Comparison of ENCODE assay signal across 34 cellular contexts in genomic region chr3:126337980-126338651, GRCh38. TPM values are rescaled to one million over a fixed set of nuclear protein-coding genes. Genes with fewer than 3 reads are reported as not detected.
A peak's percentile ranks its signal among the peaks of the same experiment; 100 is the strongest.
DNase-seq lines count a peak whose midpoint lies in the region; ATAC-seq, FAIRE-seq and TF ChIP-seq lines count a peak whose summit lies in the region.
"Had no signal": no experiment of that assay in that cellular context is flagged by ENCODE, and none has a peak within 500 bp of the region (broad histone marks: within the 10 kb centered on the region; RNA-seq: fewer than 3 reads in every experiment).

No MANE protein-coding gene starts in this region.

- H3K36me3 ChIP-seq in right lobe of liver (no peaks in the 10 kb centered on the region), HepG2 (replicated peaks in 1 of 2; ENCODE audit: control insufficient read depth in 1 of 2, insufficient read depth in 2 of 2, low read length in 2 of 2) (no peaks in the 10 kb centered on the region)
- H3K36me3 ChIP-seq: BLaER1 treated with 17β-estradiol and CSF1 and Interleukin-3, amounts not matched to agents 10 nM and 100 nM; right atrium auricular region; thyroid gland had no signal

- no peaks in the 10 kb centered on the region for H4K20me1 ChIP-seq in HepG2 (ENCODE audit: insufficient read depth, low read length)
- H4K20me1 ChIP-seq: BLaER1 treated with 17β-estradiol and CSF1 and Interleukin-3, amounts not matched to agents 10 nM and 100 nM had no signal

- TF ChIP-seq RAD21 in HepG2 (CRISPR knock-in tag; IDR thresholded peaks at IDR 0.05), result no peak

- H3K9me3 Mint-ChIP-seq in osteocyte (ENCODE audit: unreplicated experiment), result no peaks in the 10 kb centered on the region
- H3K9me3 Mint-ChIP-seq: effector memory CD8-positive, alpha-beta T cell; T-cell; WTC11 had no signal

- no peak for TF ChIP-seq EP300 in HepG2 (IDR thresholded peaks at IDR 0.05; ENCODE audit: low read depth in 2 of 2, low read length in 2 of 2)
- TF ChIP-seq EP300 in HepG2 (CRISPR knock-in tag; IDR thresholded peaks at IDR 0.05; ENCODE audit: borderline replicate concordance), result no peak

- BruUV-seq in HepG2 (replicated peaks; lab: Mats Ljungman, UMichigan), result no TSS peak

- H3K4me1 ChIP-seq in right lobe of liver, result peaks cover 0 to 28% (median 12%) of the 10 kb centered on the region in 4 donors
- peaks cover 38% of the 10 kb centered on the region for H3K4me1 ChIP-seq in HepG2 (ENCODE audit: insufficient read depth, low read length)
- H3K4me1 ChIP-seq: parathyroid adenoma, thyroid gland had no signal

- H3K36me3 Mint-ChIP-seq in osteocyte (ENCODE audit: unreplicated experiment), result no peaks in the 10 kb centered on the region
- H3K36me3 Mint-ChIP-seq: activated naive CD8-positive, alpha-beta T cell; naive thymus-derived CD8-positive, alpha-beta T cell; T-cell; WTC11 had no signal

- no peak for FAIRE-seq in HepG2 (lab: Jason Lieb, UNC)
- FAIRE-seq: GM12878, islet of Langerhans had no signal

- WGBS in right lobe of liver (ENCODE audit: insufficient coverage, low coverage, low lambda C conversion rate, missing lambda C conversion rate), result 83% methylated on average over 6 of the region's 11 CpGs
- WGBS in HepG2 (ENCODE audit: low lambda C conversion rate), result 63% methylated on average over 8 of the region's 11 CpGs

- intact Hi-C loops in right lobe of liver (cut with DNase I), result no loop called here
- intact Hi-C loops in HepG2 (cut with micrococcal nuclease; ENCODE audit: unreplicated experiment), result no loop called here

- H3K4me1 Mint-ChIP-seq in osteocyte (ENCODE audit: unreplicated experiment), result no peaks in the 10 kb centered on the region
- H3K4me1 Mint-ChIP-seq: T-cell had no signal

- no peak overlapping the region for H2AFZ ChIP-seq in HepG2 (ENCODE audit: low read length)
- H2AFZ ChIP-seq: parathyroid adenoma had no signal

- CTCF ChIA-PET in HepG2 (lab: Yijun Ruan, JAX; ENCODE audit: low intra/inter-chr PET ratio, low total read pairs), result no interaction called here

- no peak overlapping the region for H3K4me3 Mint-ChIP-seq in osteocyte (ENCODE audit: unreplicated experiment)
- H3K4me3 Mint-ChIP-seq: activated naive CD8-positive, alpha-beta T cell; effector memory CD8-positive, alpha-beta T cell; naive thymus-derived CD8-positive, alpha-beta T cell; T-cell; WTC11 had no signal

- TF ChIP-seq POLR2A in right lobe of liver (IDR thresholded peaks at IDR 0.05) (no peak), HepG2 (IDR thresholded peaks at IDR 0.05; ENCODE audit: insufficient read depth in 1 of 2, low read depth in 2 of 2, low read length in 2 of 2) (no peak)

- TF ChIP-seq CTCF in right lobe of liver (IDR thresholded peaks at IDR 0.05) (no peak), HepG2 (CRISPR knock-in tag; IDR thresholded peaks at IDR 0.05) (no peak), osteocyte (IDR thresholded peaks at IDR 0.05) (no peak)

- H3K27ac Mint-ChIP-seq in osteocyte (ENCODE audit: unreplicated experiment), result no peak overlapping the region
- H3K27ac Mint-ChIP-seq: activated naive CD8-positive, alpha-beta T cell; effector memory CD8-positive, alpha-beta T cell; naive thymus-derived CD8-positive, alpha-beta T cell; T-cell; WTC11 had no signal

- H3K79me2 ChIP-seq in HepG2 (ENCODE audit: insufficient read depth, low read length), result no peaks in the 10 kb centered on the region
- H3K79me2 ChIP-seq: parathyroid adenoma had no signal

- no peak overlapping the region for H3K9ac ChIP-seq in HepG2 (ENCODE audit: insufficient read depth, low read depth, low read length)
- H3K9ac ChIP-seq: BLaER1 treated with 17β-estradiol and CSF1 and Interleukin-3, amounts not matched to agents 10 nM and 100 nM; parathyroid adenoma had no signal

- H3K4me3 ChIP-seq in right lobe of liver (no peak overlapping the region), HepG2 (replicated peaks in 1 of 3; ENCODE audit: insufficient read depth in 1 of 3, low read depth in 2 of 3, low read length in 3 of 3) (no peak overlapping the region)
- H3K4me3 ChIP-seq: ascending aorta; BLaER1 treated with 17β-estradiol and CSF1 and Interleukin-3, amounts not matched to agents 10 nM and 100 nM; GM12878; right atrium auricular region; stomach; thyroid gland had no signal

- POLR2A ChIA-PET in HepG2 (lab: Yijun Ruan, JAX), result no interaction called here

- ATAC-seq in right lobe of liver (no peak), HepG2 (no peak)
- ATAC-seq: effector memory CD8-positive, alpha-beta T cell; GM12878; naive thymus-derived CD8-positive, alpha-beta T cell; T-cell; WTC11 had no signal

- H3K9me3 ChIP-seq in right lobe of liver, result no peaks in the 10 kb centered on the region
- H3K9me3 ChIP-seq in HepG2 (ENCODE audit: low read length), result no peaks in the 10 kb centered on the region
- H3K9me3 ChIP-seq: BLaER1 treated with 17β-estradiol and CSF1 and Interleukin-3, amounts not matched to agents 10 nM and 100 nM; right atrium auricular region; stomach; thyroid gland had no signal

- H3K27me3 Mint-ChIP-seq in osteocyte (ENCODE audit: unreplicated experiment), result peaks cover 10% of the 10 kb centered on the region

- no peak overlapping the region for H3K27ac ChIP-seq in right lobe of liver
- H3K27ac ChIP-seq in HepG2 (ENCODE audit: extremely low read length, insufficient read depth, low read length), result no peak overlapping the region
- H3K27ac ChIP-seq: BLaER1 treated with 17β-estradiol and CSF1 and Interleukin-3, amounts not matched to agents 10 nM and 100 nM; HL-60; parathyroid adenoma; stomach; thyroid gland had no signal

- in situ Hi-C loops in HepG2 (cut with HindIII; ENCODE audit: extremely low pct_ligation_motif_present, low pct_unique_long_range_greater_than_20kb) (no loop called here), ACHN (cut with HindIII; ENCODE audit: low pct_ligation_motif_present, low pct_unique_long_range_greater_than_20kb, low sequenced_read_pairs) (no loop called here)

- H3K27me3 ChIP-seq in right lobe of liver (no peaks in the 10 kb centered on the region), HepG2 (ENCODE audit: control insufficient read depth in 1 of 2, insufficient read depth in 2 of 2, low read length in 2 of 2) (no peaks in the 10 kb centered on the region; a peak in 1 of 5 replicates)
- H3K27me3 ChIP-seq: ascending aorta; BLaER1 treated with 17β-estradiol and CSF1 and Interleukin-3, amounts not matched to agents 10 nM and 100 nM; right atrium auricular region; stomach; thyroid gland had no signal

- DNase-seq in right lobe of liver (peak in 2 of 3 donors; percentile 47 to 50), HepG2 (ENCODE audit: low spot score) (no peak), islet precursor cell (peak; percentile 32), osteocyte (ENCODE audit: extremely low spot score, unreplicated experiment) (peak; percentile 51), ACHN (no peak)
- no peak for DNase-seq in stimulated activated CD4-positive, alpha-beta T cell treated with anti-CD3 and anti-CD28 coated beads, Interleukin-2, amount 100 ng/mL, for 48 hours
- no peak for DNase-seq in stimulated activated CD4-positive, alpha-beta T cell treated with anti-CD3 and anti-CD28 coated beads, Interleukin-4, amount 100 ng/mL, for 4 hours
- DNase-seq: cortex of kidney; effector memory CD8-positive, alpha-beta T cell; erythroblast; glutamatergic neuron; KG1; NCI-H1105 treated with DMSO at 0.1 percent for 48 hours; NCI-H187 treated with DMSO at 0.1 percent for 48 hours; NCI-H2171 treated with DMSO at 0.1 percent for 48 hours; NCI-H510A; OCI-M1; thyroid gland had no signal

- H3K4me2 ChIP-seq in HepG2 (ENCODE audit: low read depth, low read length), result no peak overlapping the region
- H3K4me2 ChIP-seq: BLaER1 treated with 17β-estradiol and CSF1 and Interleukin-3, amounts not matched to agents 10 nM and 100 nM had no signal

RNA-seq across cellular contexts. Expression of gene KLF15, which starts 19.1 kb away (rescaled TPM):
- total RNA-seq in right lobe of liver (100 to 1,000 TPM in 2 of 6 experiments, 10 to 100 TPM in 4; 14.4 to 112 (median 89.3) TPM), HepG2 (2016; rRNA removed; fragmentation: Illumina TruSeq; extraction: Trizol) (5.4 and 7.8 TPM in 2 replicates), osteocyte (5.7 and 7.2 TPM in 2 replicates)
- 1.1 and 1.4 TPM in 2 replicates for total RNA-seq in HepG2 (2016; cell fraction: cytosol; rRNA removed; fragmentation: Illumina TruSeq; extraction: Trizol; ENCODE audit: low read depth)
- total RNA-seq in HepG2 (2016; cell fraction: insoluble cytoplasmic fraction; rRNA removed; fragmentation: Illumina TruSeq; extraction: Trizol), result 5.0 and 8.2 TPM in 2 replicates
- 3.1 and 3.8 TPM in 2 replicates for total RNA-seq in HepG2 (2016; cell fraction: membrane; rRNA removed; fragmentation: Illumina TruSeq; extraction: Trizol)
- 6.2 and 8.6 TPM in 2 replicates for total RNA-seq in HepG2 (2016; cell fraction: nucleus; rRNA removed; fragmentation: Illumina TruSeq; extraction: Trizol)
- polyA plus RNA-seq in HepG2 (2011; rRNA removed), result 5.3 and 7.1 TPM in 2 replicates
- 3.5 and 8.6 TPM in 2 replicates for polyA plus RNA-seq in HepG2 (2011; cell fraction: cytosol; rRNA removed)
- 10.1 and 15.9 TPM in 2 replicates for polyA plus RNA-seq in HepG2 (2011; cell fraction: nucleus; rRNA removed)
- polyA plus RNA-seq in HepG2 (2012), result 3.1 and 3.5 TPM in 2 replicates
- 0.46 and 0.59 TPM in 2 replicates for polyA plus RNA-seq in HepG2 (2016; cell fraction: cytosol; fragmentation: Illumina TruSeq; extraction: Trizol; ENCODE audit: low read depth)
- polyA plus RNA-seq in HepG2 (2016; cell fraction: insoluble cytoplasmic fraction; fragmentation: Illumina TruSeq; extraction: Trizol; ENCODE audit: low read depth), result 5.6 and 7.2 TPM in 2 replicates
- polyA plus RNA-seq in HepG2 (2016; cell fraction: membrane; fragmentation: Illumina TruSeq; extraction: Trizol; ENCODE audit: low read depth), result 1.9 and 2.3 TPM in 2 replicates
- 11.1 and 14.2 TPM in 2 replicates for polyA plus RNA-seq in HepG2 (2016; cell fraction: nucleus; fragmentation: Illumina TruSeq; extraction: Trizol; ENCODE audit: insufficient read depth, low read depth)
- polyA minus RNA-seq in HepG2 (2011; rRNA and poly(A)+ RNA removed; ENCODE audit: low replicate concordance), result 0.09 and 16.6 TPM in 2 replicates
- 3.5 and 3.9 TPM in 2 replicates for polyA minus RNA-seq in HepG2 (2011; cell fraction: cytosol; rRNA and poly(A)+ RNA removed)
- polyA minus RNA-seq in HepG2 (2011; cell fraction: nucleus; rRNA and poly(A)+ RNA removed), result 9.2 and 10.2 TPM in 2 replicates
- total RNA-seq: mononuclear cell had no signal
- polyA plus RNA-seq: GM12878; naive thymus-derived CD8-positive, alpha-beta T cell had no signal

RNA-seq across cellular contexts. Expression of gene CFAP100, which starts 56.6 kb away (rescaled TPM):
- total RNA-seq in right lobe of liver (not detected), HepG2 (2016; rRNA removed; fragmentation: Illumina TruSeq; extraction: Trizol) (0.36 TPM in 1 of 2 replicates, not detected in the other), osteocyte (not detected in 2 replicates)
- total RNA-seq in HepG2 (2016; cell fraction: cytosol; rRNA removed; fragmentation: Illumina TruSeq; extraction: Trizol; ENCODE audit: low read depth), result not detected in 2 replicates
- 0.43 TPM in 1 of 2 replicates, not detected in the other for total RNA-seq in HepG2 (2016; cell fraction: insoluble cytoplasmic fraction; rRNA removed; fragmentation: Illumina TruSeq; extraction: Trizol)
- total RNA-seq in HepG2 (2016; cell fraction: membrane; rRNA removed; fragmentation: Illumina TruSeq; extraction: Trizol), result not detected in 2 replicates
- not detected in 2 replicates for total RNA-seq in HepG2 (2016; cell fraction: nucleus; rRNA removed; fragmentation: Illumina TruSeq; extraction: Trizol)
- 0.32 and 0.63 TPM in 2 replicates for polyA plus RNA-seq in HepG2 (2011; rRNA removed)
- polyA plus RNA-seq in HepG2 (2011; cell fraction: cytosol; rRNA removed), result 0.58 and 0.59 TPM in 2 replicates
- 0.42 and 0.63 TPM in 2 replicates for polyA plus RNA-seq in HepG2 (2011; cell fraction: nucleus; rRNA removed)
- 0.09 and 1.1 TPM in 2 replicates for polyA plus RNA-seq in HepG2 (2012)
- polyA plus RNA-seq in HepG2 (2016; cell fraction: cytosol; fragmentation: Illumina TruSeq; extraction: Trizol; ENCODE audit: low read depth), result not detected in 2 replicates
- polyA plus RNA-seq in HepG2 (2016; cell fraction: insoluble cytoplasmic fraction; fragmentation: Illumina TruSeq; extraction: Trizol; ENCODE audit: low read depth), result 0.30 TPM in 1 of 2 replicates, not detected in the other
- polyA plus RNA-seq in HepG2 (2016; cell fraction: membrane; fragmentation: Illumina TruSeq; extraction: Trizol; ENCODE audit: low read depth), result not detected in 2 replicates
- polyA plus RNA-seq in HepG2 (2016; cell fraction: nucleus; fragmentation: Illumina TruSeq; extraction: Trizol; ENCODE audit: insufficient read depth, low read depth), result not detected in 2 replicates
- polyA minus RNA-seq in HepG2 (2011; rRNA and poly(A)+ RNA removed; ENCODE audit: low replicate concordance), result 0.12 TPM in 1 of 2 replicates, not detected in the other
- 1.1 TPM in 1 of 2 replicates, not detected in the other for polyA minus RNA-seq in HepG2 (2011; cell fraction: cytosol; rRNA and poly(A)+ RNA removed)
- polyA minus RNA-seq in HepG2 (2011; cell fraction: nucleus; rRNA and poly(A)+ RNA removed), result not detected in 2 replicates
- total RNA-seq: ascending aorta; GM12878; H4; lower leg skin; MCF 10A; mononuclear cell; naive thymus-derived CD8-positive, alpha-beta T cell; right atrium auricular region; stomach; T-cell; thyroid gland; WTC11 had no signal
- polyA plus RNA-seq: naive thymus-derived CD8-positive, alpha-beta T cell; stomach had no signal

Comparison
In these comparisons a context has a peak if more than half of its experiments do, and no peak if none do; other contexts are left out.
1. DNase-seq: peak in right lobe of liver (2 of 3), islet precursor cell (single experiment) and osteocyte (single experiment); none in HepG2 (single experiment), stimulated activated CD4-positive, alpha-beta T cell treated with anti-CD3 and anti-CD28 coated beads, Interleukin-2, amount 100 ng/mL, for 48 hours (0 of 2), ACHN (single experiment) and stimulated activated CD4-positive, alpha-beta T cell treated with anti-CD3 and anti-CD28 coated beads, Interleukin-4, amount 100 ng/mL, for 4 hours (0 of 2).